Comparison of ENCODE assay signal across 1 cellular context in genomic region chr16:84504420-84505248, GRCh38.
TF ChIP-seq lines count a peak whose summit lies in the region.

Gene MEAK7 (minus strand): TSS chr16:84504659. CDS start chr16:84498086, 6,573 bp downstream.

TF ChIP-seq in K562, 482 proteins besides CTCF, POLR2A, EP300 and RAD21 (continued from another document and continues in another):
- TF ChIP-seq TSHZ1 (CRISPR knock-in tag; IDR thresholded peaks at IDR 0.05) (no peak), CEBPZ (IDR thresholded peaks at IDR 0.05; ENCODE audit: borderline replicate concordance, low read depth, low read length) (peak; percentile 65; the same call in 1 of the 2 replicates), SFPQ (IDR thresholded peaks at IDR 0.05; ENCODE audit: low read depth, low read length) (no peak), HDAC3 (IDR thresholded peaks at IDR 0.05; ENCODE audit: borderline replicate concordance, partially characterized antibody) (no peak), MYNN (IDR thresholded peaks at IDR 0.05) (no peak), MYNN (CRISPR knock-in tag; IDR thresholded peaks at IDR 0.05) (no peak), ZNF395 (CRISPR knock-in tag; IDR thresholded peaks at IDR 0.05) (no peak), HBP1 (CRISPR knock-in tag; IDR thresholded peaks at IDR 0.05) (no peak), SNIP1 (IDR thresholded peaks at IDR 0.05; ENCODE audit: low read depth) (no peak), PYGO2 (tag; IDR thresholded peaks at IDR 0.05) (no peak), MECOM (CRISPR knock-in tag; IDR thresholded peaks at IDR 0.05) (no peak), CEBPB (tag; IDR thresholded peaks at IDR 0.05) (no peak), CBX2 (IDR thresholded peaks at IDR 0.05; ENCODE audit: insufficient read depth, low read length, poor library complexity, severe bottlenecking) (no peak), HNRNPL (IDR thresholded peaks at IDR 0.05; ENCODE audit: low read depth, low read length) (no peak), ETV5 (CRISPR knock-in tag; IDR thresholded peaks at IDR 0.05; ENCODE audit: low read depth) (no peak; the same call in 1 of the 2 replicates), MBD2 (IDR thresholded peaks at IDR 0.05; ENCODE audit: borderline replicate concordance, low read depth) (peak; percentile 95), ZNF3 (CRISPR knock-in tag; IDR thresholded peaks at IDR 0.05) (no peak), NEUROD1 (IDR thresholded peaks at IDR 0.05; ENCODE audit: borderline replicate concordance, low read depth, low read length, partially characterized antibody) (peak; percentile 94), MCM3 (IDR thresholded peaks at IDR 0.05) (no peak), POLR2H (tag; IDR thresholded peaks at IDR 0.05; ENCODE audit: low read depth) (no peak), CHD2 (IDR thresholded peaks at IDR 0.05; ENCODE audit: low read depth, low read length) (peak; percentile 84), PCBP2 (IDR thresholded peaks at IDR 0.05; ENCODE audit: low read depth, low read length, poor library complexity, severe bottlenecking) (no peak), BRD4 (IDR thresholded peaks at IDR 0.05) (no peak), PTBP1 (IDR thresholded peaks at IDR 0.05; ENCODE audit: low read depth, low read length) (no peak), PHF8 (IDR thresholded peaks at IDR 0.05; ENCODE audit: borderline replicate concordance, low read length) (peak; percentile 90), ZNF699 (CRISPR knock-in tag; IDR thresholded peaks at IDR 0.05; ENCODE audit: insufficient replicate concordance) (no peak), KHSRP (IDR thresholded peaks at IDR 0.05) (no peak), MTA3 (IDR thresholded peaks at IDR 0.05; ENCODE audit: borderline replicate concordance) (peak; percentile 90; the same call in 1 of the 2 replicates), NCOA6 (IDR thresholded peaks at IDR 0.05) (no peak), HDAC2 (IDR thresholded peaks at IDR 0.05) (peak; percentile 57; the same call in 1 of the 2 replicates), FOXA3 (CRISPR knock-in tag; conservative IDR thresholded peaks at IDR 0.05 in 1 of 2, IDR thresholded peaks at IDR 0.05 in 1 of 2) (peak in 1 of 2 experiments; percentile 34; a peak in 1 of 4 replicates), ZNF655 (CRISPR knock-in tag; IDR thresholded peaks at IDR 0.05) (no peak), C11orf30 (IDR thresholded peaks at IDR 0.05; ENCODE audit: low read depth) (no peak), TFE3 (CRISPR knock-in tag; IDR thresholded peaks at IDR 0.05) (no peak), ZFP91 (CRISPR knock-in tag; IDR thresholded peaks at IDR 0.05) (0 out of 2 replicates have a peak, but pooled peaks have one; percentile 16), ATF3 (IDR thresholded peaks at IDR 0.05) (no peak; the same call in 1 of the 2 replicates), ATF3 (CRISPR knock-in tag; conservative IDR thresholded peaks at IDR 0.05) (no peak), POLR3G (IDR thresholded peaks at IDR 0.05; ENCODE audit: extremely low read depth, insufficient read length, insufficient replicate concordance) (no peak), CBX5 (IDR thresholded peaks at IDR 0.05; ENCODE audit: borderline replicate concordance, low read depth) (no peak), SMARCE1 (IDR thresholded peaks at IDR 0.05) (peak; percentile 57), U2AF1 (optimal IDR thresholded peaks at IDR 0.05; ENCODE audit: low read depth, low read length) (no peak), ZNF639 (CRISPR knock-in tag; conservative IDR thresholded peaks at IDR 0.05 in 1 of 2, IDR thresholded peaks at IDR 0.05 in 1 of 2) (no peak), ETV6 (IDR thresholded peaks at IDR 0.05; ENCODE audit: borderline replicate concordance in 1 of 2, low read depth in 2 of 2, low read length in 1 of 2) (no peak), ETV6 (CRISPR knock-in tag; IDR thresholded peaks at IDR 0.05; ENCODE audit: borderline replicate concordance) (no peak), ARNT (IDR thresholded peaks at IDR 0.05) (no peak), ADNP (tag; IDR thresholded peaks at IDR 0.05) (no peak), LARP7 (IDR thresholded peaks at IDR 0.05) (no peak), ZNF175 (CRISPR knock-in tag; IDR thresholded peaks at IDR 0.05; ENCODE audit: low read depth) (no peak)
